In the genomic region with DNA sequence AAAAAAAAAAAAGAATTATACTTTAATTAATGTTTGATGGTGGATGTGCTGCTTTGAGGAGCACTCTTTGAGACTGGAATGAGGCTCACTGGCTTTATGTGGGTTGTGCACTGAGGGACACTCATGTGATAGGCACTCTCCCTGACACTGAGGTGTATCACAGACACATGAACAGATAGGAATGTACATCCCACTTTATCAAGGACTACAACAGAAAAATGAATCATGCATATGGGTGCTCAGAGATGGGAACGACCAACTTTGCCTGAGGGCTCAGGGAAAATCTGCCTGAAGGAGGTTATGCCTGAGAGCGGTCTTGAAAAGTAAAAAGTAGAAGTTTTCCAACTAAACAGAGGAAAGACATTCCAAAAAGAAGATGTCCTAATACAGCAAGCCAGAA, we compare ENCODE assay signal across 25 cellular contexts.
DNase-seq lines count a peak whose midpoint lies in the region; ATAC-seq, FAIRE-seq and TF ChIP-seq lines count a peak whose summit lies in the region.
"Had no signal": no experiment of that assay in that cellular context is flagged by ENCODE, and none has a peak within 500 bp of the region (broad histone marks: within the 10 kb centered on the region; RNA-seq: fewer than 3 reads in every experiment).

No MANE protein-coding gene starts in this region.

- H3K36me3 ChIP-seq in trophoblast cell (ENCODE audit: control insufficient read depth in 1 of 2, insufficient read depth in 2 of 2, low read length in 2 of 2) (no peaks in the 10 kb centered on the region), lower lobe of right lung (no peaks in the 10 kb centered on the region)
- H3K36me3 ChIP-seq: left ventricle myocardium inferior, neural progenitor cell, thoracic aorta had no signal

- H3K4me3 ChIP-seq in trophoblast cell (ENCODE audit: low read depth, low read length) = no peak overlapping the region
- no peak overlapping the region for H3K4me3 ChIP-seq in lower lobe of right lung
- H3K4me3 ChIP-seq: coronary artery, left ventricle myocardium inferior, mucosa of descending colon, neural progenitor cell, thoracic aorta had no signal

- H2BK120ac ChIP-seq in trophoblast cell (ENCODE audit: insufficient read depth, low read length, poor library complexity) = no peak overlapping the region

- no peak overlapping the region for H3K14ac ChIP-seq in trophoblast cell (ENCODE audit: low read length)

- H2AK5ac ChIP-seq in trophoblast cell (ENCODE audit: low read length) = no peak overlapping the region

- H3K27ac ChIP-seq in epithelial cell of prostate = no peak overlapping the region
- H3K27ac ChIP-seq in trophoblast cell (ENCODE audit: low read depth, low read length) = no peak overlapping the region
- H3K27ac ChIP-seq in lower lobe of right lung = no peak overlapping the region
- H3K27ac ChIP-seq: coronary artery, KMS-11, left ventricle myocardium inferior, neural progenitor cell, thoracic aorta had no signal

- no peak overlapping the region for H2BK12ac ChIP-seq in trophoblast cell (ENCODE audit: low read length)

- H4K8ac ChIP-seq in trophoblast cell (ENCODE audit: low read depth, low read length) = no peak overlapping the region

- WGBS in trophoblast cell (ENCODE audit: extremely low coverage, insufficient coverage, insufficient read length) = no CpG with 5 or more reads among the region's 2 CpGs

- H3K79me1 ChIP-seq in trophoblast cell (ENCODE audit: low read length) = peaks cover 2% of the 10 kb centered on the region

- H3K4me1 ChIP-seq in trophoblast cell (ENCODE audit: control insufficient read depth in 1 of 2, insufficient read depth in 2 of 2, low read length in 2 of 2) (peaks cover 0 to 8% of the 10 kb centered on the region in 2 experiments), lower lobe of right lung (peaks cover 4% of the 10 kb centered on the region)
- H3K4me1 ChIP-seq: left ventricle myocardium inferior, neural progenitor cell had no signal

- H3K23ac ChIP-seq in trophoblast cell (ENCODE audit: low read length) = no peak overlapping the region

- H3K27me3 ChIP-seq in trophoblast cell (ENCODE audit: insufficient read depth, low read length) (no peaks in the 10 kb centered on the region), lower lobe of right lung (ENCODE audit: low read depth) (no peaks in the 10 kb centered on the region)
- H3K27me3 ChIP-seq: neural progenitor cell had no signal

- no peak overlapping the region for H2BK5ac ChIP-seq in trophoblast cell (ENCODE audit: low read depth, low read length, poor library complexity)

- no peak for TF ChIP-seq CTCF in lower lobe of right lung (IDR thresholded peaks at IDR 0.05)

- no peak overlapping the region for H3K4me2 ChIP-seq in trophoblast cell (ENCODE audit: low read length)
- H3K4me2 ChIP-seq: KMS-11, neural progenitor cell had no signal

- H3K4ac ChIP-seq in trophoblast cell (ENCODE audit: low read depth, low read length) = no peak overlapping the region

- no peak for FAIRE-seq in H54 (lab: Jason Lieb, UNC)
- FAIRE-seq: small intestine had no signal

- TF ChIP-seq POLR2A in H54 (IDR thresholded peaks at IDR 0.05; ENCODE audit: low read depth, low read length) = no peak

- H4K12ac ChIP-seq in trophoblast cell (ENCODE audit: low read depth, low read length) = no peak overlapping the region

- no peak overlapping the region for H2AFZ ChIP-seq in trophoblast cell (ENCODE audit: insufficient read depth, low read length, poor library complexity)
- H2AFZ ChIP-seq: neural progenitor cell had no signal

- H3K4me3 Mint-ChIP-seq in activated T-cell treated with anti-CD3 and anti-CD28 coated beads, Interleukin-2, amount 50 U/mL, for 4 hours = no peak overlapping the region
- H3K4me3 Mint-ChIP-seq: activated naive CD8-positive, alpha-beta T cell treated with anti-CD3 and anti-CD28 coated beads, Interleukin-2, amount 50 U/mL, for 24 hours; CD8-positive, alpha-beta T cell; endodermal cell; neural progenitor cell had no signal

- H3K27me3 Mint-ChIP-seq in activated T-cell treated with anti-CD3 and anti-CD28 coated beads, Interleukin-2, amount 50 U/mL, for 4 hours (ENCODE audit: low read depth) = no peaks in the 10 kb centered on the region
- H3K27me3 Mint-ChIP-seq: activated naive CD8-positive, alpha-beta T cell treated with anti-CD3 and anti-CD28 coated beads, Interleukin-2, amount 50 U/mL, for 24 hours had no signal

- H3K9me3 ChIP-seq in trophoblast cell (ENCODE audit: insufficient read depth, low read depth, low read length) (no peaks in the 10 kb centered on the region), lower lobe of right lung (no peaks in the 10 kb centered on the region)
- H3K9me3 ChIP-seq: left ventricle myocardium inferior, mucosa of descending colon, thoracic aorta had no signal

- no peaks in the 10 kb centered on the region for H3K79me2 ChIP-seq in trophoblast cell (ENCODE audit: control insufficient read depth, insufficient read depth, low read length, poor library complexity)

- H3K36me3 Mint-ChIP-seq in activated T-cell treated with anti-CD3 and anti-CD28 coated beads, Interleukin-2, amount 50 U/mL, for 4 hours (ENCODE audit: insufficient read depth) = no peaks in the 10 kb centered on the region
- H3K36me3 Mint-ChIP-seq: CD8-positive, alpha-beta T cell; neural progenitor cell had no signal

- no peaks in the 10 kb centered on the region for H3K9me3 Mint-ChIP-seq in activated T-cell treated with anti-CD3 and anti-CD28 coated beads, Interleukin-2, amount 50 U/mL, for 4 hours
- H3K9me3 Mint-ChIP-seq: activated naive CD8-positive, alpha-beta T cell treated with anti-CD3 and anti-CD28 coated beads, Interleukin-2, amount 50 U/mL, for 24 hours; CD8-positive, alpha-beta T cell; endodermal cell had no signal

- H3K4me1 Mint-ChIP-seq in activated T-cell treated with anti-CD3 and anti-CD28 coated beads, Interleukin-2, amount 50 U/mL, for 4 hours (ENCODE audit: low read depth) = no peaks in the 10 kb centered on the region
- H3K4me1 Mint-ChIP-seq: activated naive CD8-positive, alpha-beta T cell treated with anti-CD3 and anti-CD28 coated beads, Interleukin-2, amount 50 U/mL, for 24 hours had no signal

- intact Hi-C loops in lower lobe of right lung (cut with DNase I) = no loop called here

- no peak overlapping the region for H4K91ac ChIP-seq in trophoblast cell (ENCODE audit: low read depth, low read length)

- DNase-seq in H54 (ENCODE audit: insufficient read length, low spot score) = peak; percentile 15
- DNase-seq in RKO (ENCODE audit: low spot score) = peak; percentile 57
- peak; percentile 12 for DNase-seq in epithelial cell of prostate (ENCODE audit: low read depth, low spot score)
- DNase-seq in trophoblast cell = peak; percentile 96 to 99
- no peak for DNase-seq in activated T-cell treated with anti-CD3 and anti-CD28 coated beads, Interleukin-2, amount 50 U/mL, for 4 hours
- DNase-seq in lower lobe of right lung = no peak
- DNase-seq: activated CD4-positive, alpha-beta T cell treated with anti-CD3 and anti-CD28 coated beads for 48 hours; activated naive CD8-positive, alpha-beta T cell treated with anti-CD3 and anti-CD28 coated beads, Interleukin-2, amount 50 U/mL, for 24 hours; CD8-positive, alpha-beta T cell; DMS153; endodermal cell; head of caudate nucleus; left ventricle myocardium inferior; mucosa of descending colon; NCI-H187; SIG-M5; small intestine; stimulated activated CD4-positive, alpha-beta T cell treated with anti-CD3 and anti-CD28 coated beads, Interleukin-4, amount 100 ng/mL, for 24 hours; stimulated activated naive CD4-positive, alpha-beta T cell treated with Interleukin-2 at 50 U/mL for 16 hours had no signal

- no peak overlapping the region for H3K18ac ChIP-seq in trophoblast cell (ENCODE audit: low read length)

- no peak for ATAC-seq in activated T-cell treated with anti-CD3 and anti-CD28 coated beads, Interleukin-2, amount 50 U/mL, for 4 hours
- ATAC-seq in lower lobe of right lung (no peak), GM18861 (IDR thresholded peaks at IDR 0.05; ENCODE audit: unreplicated experiment) (no peak), GM21786 (IDR thresholded peaks at IDR 0.05; ENCODE audit: unreplicated experiment) (no peak)
- ATAC-seq: activated naive CD8-positive, alpha-beta T cell treated with anti-CD3 and anti-CD28 coated beads, Interleukin-2, amount 50 U/mL, for 24 hours; CD8-positive, alpha-beta T cell; mucosa of descending colon had no signal

- H3K9ac ChIP-seq in trophoblast cell (ENCODE audit: low read length) = no peak overlapping the region
- H3K9ac ChIP-seq: KMS-11, neural progenitor cell had no signal

Comparison
In these comparisons a context has a peak if more than half of its experiments do, and no peak if none do; other contexts are left out.
1. DNase-seq: peak in H54 (single experiment), RKO (single experiment), epithelial cell of prostate (single experiment) and trophoblast cell (2 of 2); none in activated T-cell treated with anti-CD3 and anti-CD28 coated beads, Interleukin-2, amount 50 U/mL, for 4 hours (single experiment) and lower lobe of right lung (single experiment).